ENCODE assay signal across 8 cellular contexts in genomic region chr17:43778337-43779144, GRCh38. TPM values are rescaled to one million over a fixed set of nuclear protein-coding genes. Genes with fewer than 3 reads are reported as not detected.
DNase-seq lines count a peak whose midpoint lies in the region; ATAC-seq and TF ChIP-seq lines count a peak whose summit lies in the region.

Gene DUSP3 (minus strand): TSS chr17:43778977. CDS start chr17:43778924, 53 bp downstream.

- peak within 1 kb of the TSS; percentile 38 for H3K27ac ChIP-seq in CD4-positive, alpha-beta T cell (ENCODE audit: low read depth, low read length)
- peak within 1 kb of the TSS; percentile 96 for H3K27ac ChIP-seq in HUES48 (ENCODE audit: low read depth, low read length)
- peak within 1 kb of the TSS; percentile 98 to 100 (median 98) for H3K27ac ChIP-seq in esophagus squamous epithelium
- H3K27ac ChIP-seq in muscle layer of colon (ENCODE audit: low read depth, low read length), result peak within 1 kb of the TSS; percentile 98

- ATAC-seq in CD4-positive, alpha-beta T cell (ENCODE audit: poor library complexity), result peak; percentile 96
- peak; percentile 65 for ATAC-seq in GM19455 (IDR thresholded peaks at IDR 0.05; ENCODE audit: unreplicated experiment)

- DNase-seq in CD4-positive, alpha-beta T cell, result peak; percentile 47 to 78 (median 64)
- DNase-seq in activated T-helper 1 cell treated with anti-CD3 and anti-CD28 coated beads, Interleukin-2, amount 50 U/mL, for 16 hours (ENCODE audit: low read depth in 1 of 2, low spot score in 1 of 2), result peak; percentile 41 to 65
- DNase-seq in esophagus squamous epithelium (lab: John Stamatoyannopoulos, UW), result peak; percentile 39
- DNase-seq in stimulated activated CD8-positive, alpha-beta memory T cell treated with anti-CD3 and anti-CD28 coated beads, Interleukin-4, amount 100 ng/mL, for 4 hours (ENCODE audit: low read depth in 2 of 2, low spot score in 1 of 2), result peak; percentile 32 to 38

- peaks cover 21% of the 10 kb centered on the region for H3K27me3 ChIP-seq in CD4-positive, alpha-beta T cell (ENCODE audit: control insufficient read depth, insufficient read depth, low read length)
- H3K27me3 ChIP-seq in HUES48 (ENCODE audit: control insufficient read depth, insufficient read depth, low read length) (peaks cover 12% of the 10 kb centered on the region), esophagus squamous epithelium (peaks cover 0 to 15% (median 0%) of the 10 kb centered on the region in 4 donors), muscle layer of colon (ENCODE audit: control insufficient read depth in 1 of 2, insufficient read depth in 2 of 2, low read length in 2 of 2) (no peaks in the 10 kb centered on the region)

- peak within 1 kb of the TSS; percentile 36 for H3K27ac Mint-ChIP-seq in CD4-positive, alpha-beta T cell

- no peaks in the 10 kb centered on the region for H3K9me3 ChIP-seq in CD4-positive, alpha-beta T cell (ENCODE audit: control insufficient read depth, low read length)
- H3K9me3 ChIP-seq in HUES48 (ENCODE audit: control insufficient read depth, insufficient read depth, low read length), result no peaks in the 10 kb centered on the region
- no peaks in the 10 kb centered on the region for H3K9me3 ChIP-seq in esophagus squamous epithelium
- H3K9me3 ChIP-seq in muscle layer of colon (ENCODE audit: low read length), result no peaks in the 10 kb centered on the region

- H3K4me3 Mint-ChIP-seq in CD4-positive, alpha-beta T cell, result peak within 1 kb of the TSS; percentile 90

- no CpG with 5 or more reads among the region's 100 CpGs for WGBS in esophagus squamous epithelium, 2 donors

- peak within 1 kb of the TSS; percentile 81 for H3K4me3 ChIP-seq in HUES48 (ENCODE audit: low read depth, low read length)
- peak within 1 kb of the TSS; percentile 84 to 100 (median 90) for H3K4me3 ChIP-seq in esophagus squamous epithelium
- H3K4me3 ChIP-seq in muscle layer of colon (ENCODE audit: low read depth in 1 of 2, low read length in 2 of 2), result peak within 1 kb of the TSS; percentile 70 to 93

- peaks cover 8% of the 10 kb centered on the region for H3K4me1 Mint-ChIP-seq in CD4-positive, alpha-beta T cell (ENCODE audit: low read depth)

- peaks cover 32% of the 10 kb centered on the region for H3K27me3 Mint-ChIP-seq in CD4-positive, alpha-beta T cell

- peaks cover 22% of the 10 kb centered on the region for H3K36me3 ChIP-seq in HUES48 (ENCODE audit: control insufficient read depth, insufficient read depth, low read length)
- peaks cover 0 to 34% (median under 1%) of the 10 kb centered on the region in 3 donors for H3K36me3 ChIP-seq in esophagus squamous epithelium
- peaks cover 22% of the 10 kb centered on the region for H3K36me3 ChIP-seq in muscle layer of colon (ENCODE audit: insufficient read depth, low read length)

- CTCF ChIA-PET in CD4-positive, alpha-beta T cell (lab: Charles Lee), result interaction anchor here (0.8 to 1.6 kb wide), 3 partner anchors 10 to 68 kb away, joined by 3 to 7 read pairs (median 5); partner anchors contain the start of gene CD300LG

- peaks cover 2% of the 10 kb centered on the region for H3K36me3 Mint-ChIP-seq in CD4-positive, alpha-beta T cell (ENCODE audit: low read depth)

- POLR2A ChIA-PET in CD4-positive, alpha-beta T cell (lab: Charles Lee), result interaction anchor here (0.6 to 1.3 kb wide), 8 partner anchors 11 to 567 kb away, joined by 3 to 5 read pairs (median 3); partner anchors contain the start of genes CD300LG and GRN

- no peaks in the 10 kb centered on the region for H3K9me3 Mint-ChIP-seq in CD4-positive, alpha-beta T cell

- intact Hi-C loops in CD4-positive, alpha-beta T cell (cut with DNase I, micrococcal nuclease), result loop anchor here in 1 of 2 experiments (1.0 to 10.0 kb wide), 3 partner anchors 58 to 726 kb away; partner anchors contain the start of genes ARL4D and GPATCH8
- intact Hi-C loops in esophagus squamous epithelium (cut with DNase I), result no loop called here

- TF ChIP-seq POLR2A in esophagus squamous epithelium (IDR thresholded peaks at IDR 0.05), result peak in 3 of 4 donors; percentile 65 to 92 (median 86)

- peak within 1 kb of the TSS; percentile 73 for H3K9ac ChIP-seq in HUES48 (ENCODE audit: low read depth, low read length)
- H3K9ac ChIP-seq in muscle layer of colon (ENCODE audit: low read length), result peak within 1 kb of the TSS; percentile 81

- H3K4me1 ChIP-seq in HUES48 (ENCODE audit: control insufficient read depth, insufficient read depth, low read length) (peaks cover 11% of the 10 kb centered on the region), esophagus squamous epithelium (peaks cover 6 to 54% (median 22%) of the 10 kb centered on the region in 3 donors), muscle layer of colon (ENCODE audit: insufficient read depth, low read length) (peaks cover 33% of the 10 kb centered on the region)

- TF ChIP-seq CTCF in CD4-positive, alpha-beta T cell (IDR thresholded peaks at IDR 0.05), result no peak
- no peak for TF ChIP-seq CTCF in esophagus squamous epithelium (IDR thresholded peaks at IDR 0.05)

TF ChIP-seq in PFSK-1, 5 proteins besides CTCF, POLR2A, EP300 and RAD21:
- TF ChIP-seq, protein P1, sequence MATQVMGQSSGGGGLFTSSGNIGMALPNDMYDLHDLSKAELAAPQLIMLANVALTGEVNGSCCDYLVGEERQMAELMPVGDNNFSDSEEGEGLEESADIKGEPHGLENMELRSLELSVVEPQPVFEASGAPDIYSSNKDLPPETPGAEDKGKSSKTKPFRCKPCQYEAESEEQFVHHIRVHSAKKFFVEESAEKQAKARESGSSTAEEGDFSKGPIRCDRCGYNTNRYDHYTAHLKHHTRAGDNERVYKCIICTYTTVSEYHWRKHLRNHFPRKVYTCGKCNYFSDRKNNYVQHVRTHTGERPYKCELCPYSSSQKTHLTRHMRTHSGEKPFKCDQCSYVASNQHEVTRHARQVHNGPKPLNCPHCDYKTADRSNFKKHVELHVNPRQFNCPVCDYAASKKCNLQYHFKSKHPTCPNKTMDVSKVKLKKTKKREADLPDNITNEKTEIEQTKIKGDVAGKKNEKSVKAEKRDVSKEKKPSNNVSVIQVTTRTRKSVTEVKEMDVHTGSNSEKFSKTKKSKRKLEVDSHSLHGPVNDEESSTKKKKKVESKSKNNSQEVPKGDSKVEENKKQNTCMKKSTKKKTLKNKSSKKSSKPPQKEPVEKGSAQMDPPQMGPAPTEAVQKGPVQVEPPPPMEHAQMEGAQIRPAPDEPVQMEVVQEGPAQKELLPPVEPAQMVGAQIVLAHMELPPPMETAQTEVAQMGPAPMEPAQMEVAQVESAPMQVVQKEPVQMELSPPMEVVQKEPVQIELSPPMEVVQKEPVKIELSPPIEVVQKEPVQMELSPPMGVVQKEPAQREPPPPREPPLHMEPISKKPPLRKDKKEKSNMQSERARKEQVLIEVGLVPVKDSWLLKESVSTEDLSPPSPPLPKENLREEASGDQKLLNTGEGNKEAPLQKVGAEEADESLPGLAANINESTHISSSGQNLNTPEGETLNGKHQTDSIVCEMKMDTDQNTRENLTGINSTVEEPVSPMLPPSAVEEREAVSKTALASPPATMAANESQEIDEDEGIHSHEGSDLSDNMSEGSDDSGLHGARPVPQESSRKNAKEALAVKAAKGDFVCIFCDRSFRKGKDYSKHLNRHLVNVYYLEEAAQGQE (IDR thresholded peaks at IDR 0.05; ENCODE audit: insufficient read depth in 1 of 2, low read depth in 2 of 2, low read length in 2 of 2), result no peak
- no peak; the same call in 1 of the 2 replicates for TF ChIP-seq POLR2AphosphoS5 (IDR thresholded peaks at IDR 0.05; ENCODE audit: low read depth, low read length)
- TF ChIP-seq SIN3A (IDR thresholded peaks at IDR 0.05; ENCODE audit: borderline replicate concordance, insufficient read depth, low read length), result peak; percentile 84; the same call in 1 of the 2 replicates
- TF ChIP-seq TAF1 (IDR thresholded peaks at IDR 0.05; ENCODE audit: borderline replicate concordance, insufficient read depth, low read length), result peak; percentile 27; the same call in 1 of the 2 replicates
- peak; percentile 57 for TF ChIP-seq FOXP2 (optimal IDR thresholded peaks at IDR 0.05; ENCODE audit: borderline replicate concordance, extremely low read depth, extremely low read length, insufficient read depth)
TF ChIP-seq in PFSK-1: peak in this region for 3.

RNA-seq across cellular contexts. Expression of gene DUSP3, which starts in this region (rescaled TPM):
- total RNA-seq in CD4-positive, alpha-beta T cell, result 10 to 100 TPM; 10.6 to 12.6 TPM
- 36.3 TPM for polyA plus RNA-seq in PFSK-1 (2012; ENCODE audit: insufficient read length, low read depth)
- 10 to 100 TPM; 33.7 to 58.4 (median 36.8) TPM for total RNA-seq in esophagus squamous epithelium

Comparison
In these comparisons a context has a peak if more than half of its experiments do, and no peak if none do; other contexts are left out.
1. Peak in every context shown above with its lines: DNase-seq, ATAC-seq, H3K4me3 ChIP-seq and H3K27ac ChIP-seq.
2. H3K27ac ChIP-seq: peak in every context shown above with its lines; median percentile 98 in esophagus squamous epithelium; 98 in muscle layer of colon; 96 in HUES48; 38 in CD4-positive, alpha-beta T cell.